ENCODE assay signal across 10 cellular contexts in the genomic region with DNA sequence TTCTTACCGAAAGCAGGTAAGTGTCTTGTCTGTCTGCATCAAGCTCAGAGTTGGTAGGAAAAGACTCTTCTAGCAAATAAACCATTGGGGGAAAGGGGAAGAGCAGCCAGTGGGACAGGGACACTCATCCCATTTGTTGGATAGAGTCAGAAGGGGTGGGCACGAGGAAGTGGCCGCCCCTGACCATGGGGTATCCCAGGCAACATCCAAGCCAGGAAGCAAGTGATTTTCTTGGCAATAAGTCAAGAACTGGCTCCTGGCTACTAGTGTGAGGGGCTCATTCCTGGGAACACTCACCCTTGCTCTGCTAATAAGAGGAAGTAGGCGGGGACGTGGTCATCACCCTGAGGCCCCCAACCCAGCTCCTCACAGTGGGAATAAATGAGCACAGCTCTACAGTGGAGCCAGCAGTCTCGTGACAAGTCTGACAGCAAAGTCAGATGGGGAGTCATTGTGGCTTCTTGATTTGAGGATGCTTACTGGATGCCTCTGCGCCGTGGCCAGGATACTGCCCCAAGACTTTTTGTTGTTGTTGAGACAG. TPM values are rescaled to one million over a fixed set of nuclear protein-coding genes. Genes with fewer than 3 reads are reported as not detected.
DNase-seq lines count a peak whose midpoint lies in the region; ATAC-seq and TF ChIP-seq lines count a peak whose summit lies in the region.
"Had no signal": no experiment of that assay in that cellular context is flagged by ENCODE, and none has a peak within 500 bp of the region (broad histone marks: within the 10 kb centered on the region; RNA-seq: fewer than 3 reads in every experiment).

No MANE protein-coding gene starts in this region.

- no peak for TF ChIP-seq CTCF in gastroesophageal sphincter (IDR thresholded peaks at IDR 0.05)
- no peak for TF ChIP-seq CTCF in omental fat pad (IDR thresholded peaks at IDR 0.05)

- H3K4me3 ChIP-seq in gastroesophageal sphincter: peak overlapping the region in 1 of 2 donors; percentile 43

- TF ChIP-seq EP300 in gastroesophageal sphincter (IDR thresholded peaks at IDR 0.05): no peak

- TF ChIP-seq POLR2A in gastroesophageal sphincter (IDR thresholded peaks at IDR 0.05): no peak

- peaks cover 15 to 33% (median 23%) of the 10 kb centered on the region in 3 donors for H3K4me1 ChIP-seq in gastroesophageal sphincter

- ATAC-seq in gastroesophageal sphincter (no peak), omental fat pad (ENCODE audit: low FRiP score) (peak; percentile 55), GM21447 (IDR thresholded peaks at IDR 0.05; ENCODE audit: unreplicated experiment) (no peak)
- ATAC-seq: activated naive CD4-positive, alpha-beta T cell treated with anti-CD3 and anti-CD28 coated beads, Interleukin-2, amount 50 U/mL, for 72 hours had no signal

- H3K27me3 ChIP-seq in gastroesophageal sphincter: no peaks in the 10 kb centered on the region

- DNase-seq in CD1c-positive myeloid dendritic cell (ENCODE audit: extremely low spot score): peak; percentile 6
- peak; percentile 39 for DNase-seq in RPMI7951 (ENCODE audit: low read depth)
- no peak for DNase-seq in omental fat pad (ENCODE audit: low spot score)
- no peak for DNase-seq in NCI-H1694 (lab: John Stamatoyannopoulos, UW)
- DNase-seq in SK-N-DZ (ENCODE audit: low spot score): no peak
- no peak for DNase-seq in GOT3 (lab: John Stamatoyannopoulos, UW)
- DNase-seq: CD4-positive, CD25-positive, alpha-beta regulatory T cell had no signal

- no peaks in the 10 kb centered on the region for H3K9me3 ChIP-seq in gastroesophageal sphincter

- H3K36me3 ChIP-seq in gastroesophageal sphincter: no peaks in the 10 kb centered on the region

- peak overlapping the region; percentile 90 to 97 (median 92) for H3K27ac ChIP-seq in gastroesophageal sphincter

- 0 to 30% methylated on average over 2 to 3 of the region's 8 CpGs for WGBS in gastroesophageal sphincter (ENCODE audit: low coverage in 1 of 2), 2 donors

RNA-seq across cellular contexts. Expression of a gene that starts 6.7 kb away (rescaled TPM):
- total RNA-seq in RPMI7951 (2014; rRNA removed; shearing (Covaris generic)): not detected in 2 replicates
- total RNA-seq in gastroesophageal sphincter: 1 to 10 TPM in 3 of 4 donors, under 1 TPM in 1; 0.93 to 5.3 (median 1.5) TPM
- total RNA-seq in omental fat pad: 10 to 100 TPM in 3 of 4 donors, 1 to 10 TPM in 1; 7.9 to 28.7 (median 19.9) TPM
- 0.47 and 0.54 TPM in 2 replicates for polyA plus RNA-seq in SK-N-DZ (2014; cell fraction: cytosol; rRNA removed)
- 0.57 TPM in 1 of 2 replicates, not detected in the other for polyA plus RNA-seq in SK-N-DZ (2014; cell fraction: nucleus; rRNA removed)
- total RNA-seq: activated naive CD4-positive, alpha-beta T cell treated with anti-CD3 and anti-CD28 coated beads, Interleukin-2, amount 50 U/mL, for 72 hours; CD4-positive, CD25-positive, alpha-beta regulatory T cell had no signal

RNA-seq across cellular contexts. Expression of a gene that starts 58.5 kb away (rescaled TPM):
- total RNA-seq in RPMI7951 (2014; rRNA removed; shearing (Covaris generic)): 126 and 134 TPM in 2 replicates
- total RNA-seq in gastroesophageal sphincter: 100 to 1,000 TPM; 146 to 252 (median 195) TPM
- total RNA-seq in omental fat pad: 100 to 1,000 TPM; 109 to 157 (median 122) TPM
- 138 and 151 TPM in 2 replicates for polyA plus RNA-seq in SK-N-DZ (2014; cell fraction: cytosol; rRNA removed)
- 64.0 and 66.4 TPM in 2 replicates for polyA plus RNA-seq in SK-N-DZ (2014; cell fraction: nucleus; rRNA removed)

Comparison
In these comparisons a context has a peak if more than half of its experiments do, and no peak if none do; other contexts are left out.
1. DNase-seq: peak in CD1c-positive myeloid dendritic cell (single experiment) and RPMI7951 (single experiment); none in omental fat pad (single experiment), NCI-H1694 (single experiment), SK-N-DZ (single experiment) and GOT3 (single experiment).